Comparison of ENCODE assay signal across 1 cellular context in genomic region chr9:9216934-9217333, GRCh38.
TF ChIP-seq lines count a peak whose summit lies in the region.

No MANE protein-coding gene starts in this region.

TF ChIP-seq in GM23338, 12 proteins besides CTCF, POLR2A, EP300 and RAD21 (continued from another document):
- TF ChIP-seq ZNF462 (CRISPR knock-in tag; IDR thresholded peaks at IDR 0.05) = no peak
- TF ChIP-seq EZH2phosphoT487 (IDR thresholded peaks at IDR 0.05; ENCODE audit: unreplicated experiment) = no peak
- no peak for TF ChIP-seq NANOG (IDR thresholded peaks at IDR 0.05; ENCODE audit: borderline replicate concordance)
- no peak for TF ChIP-seq JUNB (IDR thresholded peaks at IDR 0.05; ENCODE audit: unreplicated experiment)
- TF ChIP-seq ZNF114 (CRISPR knock-in tag; IDR thresholded peaks at IDR 0.05) = no peak
- TF ChIP-seq POLR2AphosphoS5 (IDR thresholded peaks at IDR 0.05; ENCODE audit: low read depth) = no peak
TF ChIP-seq in GM23338: peak in this region for 0.
